9 cellular contexts compared by ENCODE assay signal in the genomic region with DNA sequence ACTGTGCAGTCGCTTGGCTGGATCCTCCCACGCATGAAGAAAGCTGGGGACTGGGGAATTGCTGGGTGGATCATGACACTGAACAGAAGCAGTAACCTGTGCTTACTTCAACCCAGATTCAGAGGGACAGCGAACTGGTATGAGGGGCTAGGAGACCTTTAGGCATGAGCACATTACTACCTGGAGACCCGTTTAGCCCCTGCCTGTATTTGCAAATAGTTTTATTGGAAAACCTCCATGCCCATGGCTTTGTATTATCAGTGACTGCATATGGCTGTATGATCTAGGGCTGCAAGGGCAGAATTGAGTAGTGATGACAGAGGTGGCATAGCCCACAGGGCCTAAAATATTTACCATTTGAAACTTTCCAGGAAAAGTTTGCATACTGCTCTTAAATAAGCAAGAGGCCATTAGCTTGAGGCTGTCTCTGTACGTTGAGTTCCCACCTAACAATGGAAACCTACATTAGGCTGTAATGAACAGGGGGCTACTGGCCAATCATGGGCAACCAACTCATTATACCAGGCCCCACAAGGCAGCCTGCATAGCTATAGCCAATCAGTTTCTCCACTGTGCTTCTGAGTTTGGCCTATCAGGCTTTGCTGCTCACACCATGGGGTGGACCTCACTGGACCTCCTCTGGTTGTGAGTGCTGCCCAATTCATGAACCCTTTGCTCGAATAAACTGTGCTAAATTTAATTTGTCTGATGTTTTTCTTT. TPM values are rescaled to one million over a fixed set of nuclear protein-coding genes. Genes with fewer than 3 reads are reported as not detected.
DNase-seq lines count a peak whose midpoint lies in the region; TF ChIP-seq lines count a peak whose summit lies in the region.
"Had no signal": no experiment of that assay in that cellular context is flagged by ENCODE, and none has a peak within 500 bp of the region (broad histone marks: within the 10 kb centered on the region; RNA-seq: fewer than 3 reads in every experiment).

No MANE protein-coding gene starts in this region.

- peak overlapping the region; percentile 94 for H2AFZ ChIP-seq in neural progenitor cell (replicated peaks)

- H3K27ac ChIP-seq in HUES48 (ENCODE audit: low read depth, low read length) (no peak overlapping the region), neural progenitor cell (no peak overlapping the region)
- H3K27ac ChIP-seq: HL-60 had no signal

- H3K36me3 Mint-ChIP-seq in chondrocyte (ENCODE audit: low read depth): peaks cover 3% of the 10 kb centered on the region
- no peaks in the 10 kb centered on the region for H3K36me3 Mint-ChIP-seq in neural progenitor cell

- peaks cover 9% of the 10 kb centered on the region for H3K27me3 Mint-ChIP-seq in chondrocyte (ENCODE audit: low read depth)
- peaks cover 39% of the 10 kb centered on the region for H3K27me3 Mint-ChIP-seq in neural progenitor cell (ENCODE audit: insufficient read depth, low read depth)

- H3K4me3 ChIP-seq in HUES48 (ENCODE audit: low read depth, low read length): peak overlapping the region; percentile 82
- H3K4me3 ChIP-seq in neural progenitor cell: peak overlapping the region; percentile 61

- H3K27me3 ChIP-seq in HUES48 (ENCODE audit: control insufficient read depth, insufficient read depth, low read length) (peaks cover 34% of the 10 kb centered on the region), neural progenitor cell (peaks cover 20% of the 10 kb centered on the region)

- TF ChIP-seq CTCF in GM10248 (IDR thresholded peaks at IDR 0.05; ENCODE audit: control extremely low read depth, extremely low read depth, low read depth, missing control alignments) (no peak), chondrocyte (IDR thresholded peaks at IDR 0.05) (no peak), neural progenitor cell (IDR thresholded peaks at IDR 0.05) (no peak)

- POLR2A ChIA-PET in GM10248 (lab: Yijun Ruan, JAX): no interaction called here

- H3F3A ChIP-seq in neural progenitor cell (ENCODE audit: low read depth): peaks cover 24% of the 10 kb centered on the region

- H3K4me1 ChIP-seq in HUES48 (ENCODE audit: control insufficient read depth, insufficient read depth, low read length) (peaks cover 30% of the 10 kb centered on the region), neural progenitor cell (peaks cover 12% of the 10 kb centered on the region)

- H3K27ac Mint-ChIP-seq in chondrocyte (ENCODE audit: unreplicated experiment): no peak overlapping the region
- no peak overlapping the region for H3K27ac Mint-ChIP-seq in neural progenitor cell

- H3K4me3 Mint-ChIP-seq in chondrocyte (ENCODE audit: unreplicated experiment) (peak overlapping the region; percentile 70), neural progenitor cell (peak overlapping the region; percentile 91)

- CTCF ChIA-PET in GM10248 (lab: Yijun Ruan, JAX): no interaction called here

- H3K9me3 ChIP-seq in HUES48 (ENCODE audit: control insufficient read depth, insufficient read depth, low read length) (peaks cover 8% of the 10 kb centered on the region), neural progenitor cell (ENCODE audit: low read depth) (peaks cover 7% of the 10 kb centered on the region)

- H3K4me1 Mint-ChIP-seq in chondrocyte (ENCODE audit: low read depth) (peaks cover 14% of the 10 kb centered on the region), neural progenitor cell (peaks cover 14% of the 10 kb centered on the region)

- DNase-seq in GM10248 (ENCODE audit: extremely low spot score) (peak; percentile 21), chondrocyte (ENCODE audit: low spot score) (no peak), neural progenitor cell (ENCODE audit: low spot score) (no peak), NCI-H2227 (lab: John Stamatoyannopoulos, UW; ENCODE audit: unreplicated experiment) (no peak), NCI-H2171 treated with DMSO at 0.1 percent for 48 hours (lab: John Stamatoyannopoulos, UW) (no peak), NCI-H1105 treated with DMSO at 0.1 percent for 48 hours (lab: John Stamatoyannopoulos, UW) (no peak), NOMO-1 treated with dmso at 0.1 percent for 144 hours (lab: John Stamatoyannopoulos, UW; ENCODE audit: unreplicated experiment) (no peak)

- H3K9ac ChIP-seq in HUES48 (ENCODE audit: low read depth, low read length) (peak overlapping the region; percentile 37; the same call in 1 of the 2 replicates), neural progenitor cell (no peak overlapping the region)

- peaks cover 2% of the 10 kb centered on the region for H3K9me3 Mint-ChIP-seq in chondrocyte (ENCODE audit: low read depth)
- H3K9me3 Mint-ChIP-seq in neural progenitor cell: peaks cover 16% of the 10 kb centered on the region

- H3K4me2 ChIP-seq in neural progenitor cell: peak overlapping the region; percentile 76

- no peaks in the 10 kb centered on the region for H4K20me1 ChIP-seq in neural progenitor cell (ENCODE audit: low read depth)

- no peaks in the 10 kb centered on the region for H3K79me2 ChIP-seq in neural progenitor cell (ENCODE audit: low read depth)

- H3K36me3 ChIP-seq in HUES48 (ENCODE audit: control insufficient read depth, insufficient read depth, low read length): 0 out of 2 replicates have a peak, but pooled peaks cover 4% of the 10 kb centered on the region
- no peaks in the 10 kb centered on the region for H3K36me3 ChIP-seq in neural progenitor cell

RNA-seq across cellular contexts. Expression of gene ST8SIA6, which starts 0.6 kb away (rescaled TPM):
- 0.24 TPM in 1 of 3 replicates, not detected in the others for total RNA-seq in chondrocyte
- 4.4 and 5.1 TPM in 2 replicates for total RNA-seq in neural progenitor cell (ENCODE audit: low replicate concordance)
